ENCODE assay signal across 1 cellular context in genomic region chr6:32195902-32196681, GRCh38.
TF ChIP-seq lines count a peak whose summit lies in the region.

No MANE protein-coding gene starts in this region.

TF ChIP-seq in HepG2, 621 proteins besides CTCF, POLR2A, EP300 and RAD21 (continues in another document):
- TF ChIP-seq ZBTB14 (CRISPR knock-in tag; IDR thresholded peaks at IDR 0.05) (peak; percentile 80), DR1 (CRISPR knock-in tag; IDR thresholded peaks at IDR 0.05) (peak; percentile 24; the same call in 1 of the 2 replicates), ZMYM2 (CRISPR knock-in tag; IDR thresholded peaks at IDR 0.05) (no peak), E2F2 (CRISPR knock-in tag; IDR thresholded peaks at IDR 0.05; ENCODE audit: borderline replicate concordance) (no peak; the same call in none of the 2 replicates), NR2F1 (CRISPR knock-in tag; IDR thresholded peaks at IDR 0.05) (no peak), ZNF264 (CRISPR knock-in tag; IDR thresholded peaks at IDR 0.05) (no peak; the same call in 1 of the 2 replicates), ISX (CRISPR knock-in tag; conservative IDR thresholded peaks at IDR 0.05) (no peak; the same call in 1 of the 2 replicates), ZNF512B (CRISPR knock-in tag; IDR thresholded peaks at IDR 0.05; ENCODE audit: borderline replicate concordance) (no peak; the same call in 1 of the 2 replicates), CENPBD1 (CRISPR knock-in tag; IDR thresholded peaks at IDR 0.05; ENCODE audit: borderline replicate concordance, low read depth) (no peak; the same call in 1 of the 2 replicates), TFAP4 (IDR thresholded peaks at IDR 0.05; ENCODE audit: borderline replicate concordance, low read depth) (peak; percentile 69; the same call in 1 of the 2 replicates), FOXK2 (IDR thresholded peaks at IDR 0.05) (no peak), ZNF282 (IDR thresholded peaks at IDR 0.05; ENCODE audit: partially characterized antibody) (no peak), PAWR (CRISPR knock-in tag; IDR thresholded peaks at IDR 0.05; ENCODE audit: borderline replicate concordance) (0 out of 2 replicates have a peak, but pooled peaks have one; percentile 38), HES4 (CRISPR knock-in tag; IDR thresholded peaks at IDR 0.05; ENCODE audit: borderline replicate concordance) (0 out of 2 replicates have a peak, but pooled peaks have one; percentile 49), IKZF1 (IDR thresholded peaks at IDR 0.05) (no peak), NRL (CRISPR knock-in tag; IDR thresholded peaks at IDR 0.05; ENCODE audit: borderline replicate concordance) (peak; percentile 96), KMT2A (CRISPR knock-in tag; IDR thresholded peaks at IDR 0.05) (no peak; the same call in 1 of the 2 replicates), ZFYVE20 (CRISPR knock-in tag; IDR thresholded peaks at IDR 0.05; ENCODE audit: borderline replicate concordance, low read depth) (no peak), AKNA (CRISPR knock-in tag; IDR thresholded peaks at IDR 0.05; ENCODE audit: borderline replicate concordance) (no peak; the same call in 1 of the 2 replicates), ZNF800 (CRISPR knock-in tag; IDR thresholded peaks at IDR 0.05) (no peak; the same call in 1 of the 2 replicates), DMAP1 (CRISPR knock-in tag; IDR thresholded peaks at IDR 0.05) (peak; percentile 86), CREBL2 (CRISPR knock-in tag; IDR thresholded peaks at IDR 0.05; ENCODE audit: borderline replicate concordance) (no peak; the same call in 1 of the 2 replicates), ZNF792 (CRISPR knock-in tag; IDR thresholded peaks at IDR 0.05) (peak; percentile 73; the same call in 1 of the 2 replicates), ZBTB44 (CRISPR knock-in tag; IDR thresholded peaks at IDR 0.05) (no peak), ZNF784 (CRISPR knock-in tag; IDR thresholded peaks at IDR 0.05; ENCODE audit: borderline replicate concordance) (no peak), ELF3 (CRISPR knock-in tag; IDR thresholded peaks at IDR 0.05) (peak; percentile 71; the same call in 1 of the 2 replicates), IRF1 (CRISPR knock-in tag; IDR thresholded peaks at IDR 0.05; ENCODE audit: low read depth) (no peak), SNRNP70 (IDR thresholded peaks at IDR 0.05; ENCODE audit: low read depth, low read length) (no peak), ZNF749 (CRISPR knock-in tag; IDR thresholded peaks at IDR 0.05; ENCODE audit: borderline replicate concordance) (peak; percentile 94; the same call in 1 of the 2 replicates), ZNF644 (CRISPR knock-in tag; IDR thresholded peaks at IDR 0.05; ENCODE audit: low read depth) (no peak), FOXO1 (CRISPR knock-in tag; IDR thresholded peaks at IDR 0.05) (peak; percentile 34), POGK (CRISPR knock-in tag; conservative IDR thresholded peaks at IDR 0.05) (no peak), SMYD3 (CRISPR knock-in tag; IDR thresholded peaks at IDR 0.05) (no peak), CERS6 (CRISPR knock-in tag; IDR thresholded peaks at IDR 0.05) (no peak), ZNF652 (CRISPR knock-in tag; IDR thresholded peaks at IDR 0.05; ENCODE audit: borderline replicate concordance, low read depth) (no peak; the same call in 1 of the 2 replicates)
